Comparison of ENCODE assay signal across 8 cellular contexts in genomic region chr14:22836301-22837058, GRCh38. TPM values are rescaled to one million over a fixed set of nuclear protein-coding genes. Genes with fewer than 3 reads are reported as not detected.
DNase-seq lines count a peak whose midpoint lies in the region; ATAC-seq and TF ChIP-seq lines count a peak whose summit lies in the region.

MMP14 (plus strand) TSS chr14:22836585; CDS start chr14:22836818, 233 bp downstream.

- no peak within 1 kb of the TSS for H2AFZ ChIP-seq in neural cell (ENCODE audit: low read depth, low read length)

- H3K4me2 ChIP-seq in neural cell (ENCODE audit: low read length) = no peak within 1 kb of the TSS

- no peaks in the 10 kb centered on the region for H3K79me2 ChIP-seq in neural cell (replicated peaks; ENCODE audit: insufficient read depth, low read length)

- peaks cover 14% of the 10 kb centered on the region for H3K27me3 Mint-ChIP-seq in activated T-cell treated with anti-CD3 and anti-CD28 coated beads, Interleukin-2, amount 50 U/mL, for 4 hours (ENCODE audit: low read depth)
- peaks cover 13% of the 10 kb centered on the region for H3K27me3 Mint-ChIP-seq in activated T-helper 1 cell treated with anti-CD3 and anti-CD28 coated beads, Interleukin-12 subunit alpha, Interleukin-12 subunit beta, Interleukin-2, Interleukin-4 antibody, amounts not matched to agents 30 ng/mL and 10 ng/mL and 1 ng/mL, durations not matched to agents 14 hours and 24 hours and 36 hours (ENCODE audit: insufficient read depth)

- TF ChIP-seq RAD21 in neural cell (conservative IDR thresholded peaks at IDR 0.05) = peak; percentile 26

- peaks cover 11% of the 10 kb centered on the region for H3K4me1 ChIP-seq in foreskin keratinocyte

- peak within 1 kb of the TSS; percentile 86 for H3K27ac ChIP-seq in foreskin keratinocyte
- H3K27ac ChIP-seq in neural cell (ENCODE audit: low read length) = no peak within 1 kb of the TSS

- TF ChIP-seq EP300 in neural cell (conservative IDR thresholded peaks at IDR 0.05; ENCODE audit: poor library complexity, severe bottlenecking) = no peak

- H3K4me3 Mint-ChIP-seq in activated T-cell treated with anti-CD3 and anti-CD28 coated beads, Interleukin-2, amount 50 U/mL, for 4 hours = peak within 1 kb of the TSS; percentile 81
- H3K4me3 Mint-ChIP-seq in activated T-helper 1 cell treated with anti-CD3 and anti-CD28 coated beads, Interleukin-12 subunit alpha, Interleukin-12 subunit beta, Interleukin-2, Interleukin-4 antibody, amounts not matched to agents 30 ng/mL and 10 ng/mL and 1 ng/mL, durations not matched to agents 14 hours and 24 hours and 36 hours = peak within 1 kb of the TSS; percentile 72

- no peaks in the 10 kb centered on the region for H3F3A ChIP-seq in neural cell (ENCODE audit: insufficient read depth, low read length, poor library complexity, severe bottlenecking)

- H3K36me3 ChIP-seq in neural cell (ENCODE audit: insufficient read depth, low read length) = peaks cover 5% of the 10 kb centered on the region

- peak in 1 of 2 donors; percentile 24 for ATAC-seq in activated T-cell treated with anti-CD3 and anti-CD28 coated beads, Interleukin-2, amount 50 U/mL, for 4 hours
- ATAC-seq in foreskin keratinocyte (no peak), GM21423 (IDR thresholded peaks at IDR 0.05; ENCODE audit: unreplicated experiment) (no peak), GM21529 (IDR thresholded peaks at IDR 0.05; ENCODE audit: unreplicated experiment) (no peak)

- intact Hi-C loops in activated T-helper 1 cell treated with anti-CD3 and anti-CD28 coated beads, Interleukin-12 subunit alpha, Interleukin-12 subunit beta, Interleukin-2, Interleukin-4 antibody, amounts not matched to agents 30 ng/mL and 10 ng/mL and 1 ng/mL, durations not matched to agents 14 hours and 24 hours and 36 hours (cut with micrococcal nuclease) = no loop called here

- H3K36me3 Mint-ChIP-seq in activated T-cell treated with anti-CD3 and anti-CD28 coated beads, Interleukin-2, amount 50 U/mL, for 4 hours (ENCODE audit: insufficient read depth) = peaks cover 9% of the 10 kb centered on the region
- peaks cover 24% of the 10 kb centered on the region for H3K36me3 Mint-ChIP-seq in activated T-helper 1 cell treated with anti-CD3 and anti-CD28 coated beads, Interleukin-12 subunit alpha, Interleukin-12 subunit beta, Interleukin-2, Interleukin-4 antibody, amounts not matched to agents 30 ng/mL and 10 ng/mL and 1 ng/mL, durations not matched to agents 14 hours and 24 hours and 36 hours (ENCODE audit: low read depth)

- H4K20me1 ChIP-seq in neural cell (ENCODE audit: insufficient read depth) = no peaks in the 10 kb centered on the region

- H3K9ac ChIP-seq in neural cell (ENCODE audit: low read length) = no peak within 1 kb of the TSS

- H3K4me1 Mint-ChIP-seq in activated T-cell treated with anti-CD3 and anti-CD28 coated beads, Interleukin-2, amount 50 U/mL, for 4 hours (ENCODE audit: low read depth) = peaks cover 14% of the 10 kb centered on the region
- peaks cover 12% of the 10 kb centered on the region for H3K4me1 Mint-ChIP-seq in activated T-helper 1 cell treated with anti-CD3 and anti-CD28 coated beads, Interleukin-12 subunit alpha, Interleukin-12 subunit beta, Interleukin-2, Interleukin-4 antibody, amounts not matched to agents 30 ng/mL and 10 ng/mL and 1 ng/mL, durations not matched to agents 14 hours and 24 hours and 36 hours (ENCODE audit: low read depth)

- H3K9me3 Mint-ChIP-seq in activated T-cell treated with anti-CD3 and anti-CD28 coated beads, Interleukin-2, amount 50 U/mL, for 4 hours = no peaks in the 10 kb centered on the region
- no peaks in the 10 kb centered on the region for H3K9me3 Mint-ChIP-seq in activated T-helper 1 cell treated with anti-CD3 and anti-CD28 coated beads, Interleukin-12 subunit alpha, Interleukin-12 subunit beta, Interleukin-2, Interleukin-4 antibody, amounts not matched to agents 30 ng/mL and 10 ng/mL and 1 ng/mL, durations not matched to agents 14 hours and 24 hours and 36 hours

- no peaks in the 10 kb centered on the region for H3K9me2 ChIP-seq in neural cell (ENCODE audit: insufficient read depth, low read length)

- TF ChIP-seq CTCF in foreskin keratinocyte (conservative IDR thresholded peaks at IDR 0.05) (peak; percentile 54), neural cell (IDR thresholded peaks at IDR 0.05; ENCODE audit: poor library complexity, severe bottlenecking) (peak; percentile 25)

- H3K9me3 ChIP-seq in neural cell (ENCODE audit: low read length) = no peaks in the 10 kb centered on the region

- no peak within 1 kb of the TSS for H3K4me3 ChIP-seq in neural cell (ENCODE audit: low read length)

- H3K27ac Mint-ChIP-seq in activated T-helper 1 cell treated with anti-CD3 and anti-CD28 coated beads, Interleukin-12 subunit alpha, Interleukin-12 subunit beta, Interleukin-2, Interleukin-4 antibody, amounts not matched to agents 30 ng/mL and 10 ng/mL and 1 ng/mL, durations not matched to agents 14 hours and 24 hours and 36 hours = no peak within 1 kb of the TSS

- H3K27me3 ChIP-seq in foreskin keratinocyte (no peaks in the 10 kb centered on the region), neural cell (ENCODE audit: insufficient read depth, low read depth, low read length) (peaks cover 37% of the 10 kb centered on the region)

- no peak for DNase-seq in activated T-cell treated with anti-CD3 and anti-CD28 coated beads, Interleukin-2, amount 50 U/mL, for 4 hours
- no peak for DNase-seq in activated T-cell treated with anti-CD3 and anti-CD28 coated beads for 4 hours
- DNase-seq in activated T-helper 1 cell treated with anti-CD3 and anti-CD28 coated beads, Interleukin-12 subunit alpha, Interleukin-12 subunit beta, Interleukin-2, Interleukin-4 antibody, amounts not matched to agents 30 ng/mL and 10 ng/mL and 1 ng/mL, durations not matched to agents 14 hours and 24 hours and 36 hours (ENCODE audit: low spot score) = no peak
- DNase-seq in foreskin keratinocyte = peak; percentile 45 to 60
- DNase-seq in NCI-H1092 treated with DMSO at 0.1 percent for 48 hours (lab: John Stamatoyannopoulos, UW) = no peak

TF ChIP-seq in neural cell, 6 proteins besides CTCF, POLR2A, EP300 and RAD21:
- no peak for TF ChIP-seq TAF1 (IDR thresholded peaks at IDR 0.05; ENCODE audit: low read depth)
- TF ChIP-seq SMC3 (conservative IDR thresholded peaks at IDR 0.05; ENCODE audit: poor library complexity) = peak; percentile 40
- TF ChIP-seq MXI1 (conservative IDR thresholded peaks at IDR 0.05; ENCODE audit: poor library complexity, severe bottlenecking) = no peak

RNA-seq across cellular contexts. Expression of gene MMP14, which starts in this region (rescaled TPM):
- total RNA-seq in activated T-cell treated with anti-CD3 and anti-CD28 coated beads, Interleukin-2, amount 50 U/mL, for 4 hours = 1 to 10 TPM in 2 of 3 donors, under 1 TPM in 1; 0.76 to 1.6 (median 1.2) TPM
- 1.5 and 2.6 TPM in 2 replicates for total RNA-seq in activated T-helper 1 cell treated with anti-CD3 and anti-CD28 coated beads, Interleukin-12 subunit alpha, Interleukin-12 subunit beta, Interleukin-2, Interleukin-4 antibody, amounts not matched to agents 30 ng/mL and 10 ng/mL and 1 ng/mL, durations not matched to agents 14 hours and 24 hours and 36 hours
- 234 and 241 TPM in 2 replicates for total RNA-seq in foreskin keratinocyte
- polyA plus RNA-seq in foreskin keratinocyte = 148 and 159 TPM in 2 replicates
- polyA plus RNA-seq in neural cell = 0.30 and 1.5 TPM in 2 replicates
- polyA minus RNA-seq in neural cell = 0.69 and 0.97 TPM in 2 replicates

Comparison
In these comparisons a context has a peak if more than half of its experiments do, and no peak if none do; other contexts are left out.
1. RNA of gene MMP14 (total RNA-seq): 234 to 241 TPM in foreskin keratinocyte; 1.5 to 2.6 TPM in activated T-helper 1 cell treated with anti-CD3 and anti-CD28 coated beads, Interleukin-12 subunit alpha, Interleukin-12 subunit beta, Interleukin-2, Interleukin-4 antibody, amounts not matched to agents 30 ng/mL and 10 ng/mL and 1 ng/mL, durations not matched to agents 14 hours and 24 hours and 36 hours and 0.76 to 1.6 TPM in activated T-cell treated with anti-CD3 and anti-CD28 coated beads, Interleukin-2, amount 50 U/mL, for 4 hours; every median in the first group is over 10 times any median in the second.
2. RNA of gene MMP14 (polyA plus RNA-seq): 148 to 159 TPM in foreskin keratinocyte; 0.30 to 1.5 TPM in neural cell; every median in the first group is over 10 times any median in the second.
3. DNase-seq: peak in foreskin keratinocyte (2 of 2); none in activated T-cell treated with anti-CD3 and anti-CD28 coated beads, Interleukin-2, amount 50 U/mL, for 4 hours (single experiment), activated T-cell treated with anti-CD3 and anti-CD28 coated beads for 4 hours (single experiment), activated T-helper 1 cell treated with anti-CD3 and anti-CD28 coated beads, Interleukin-12 subunit alpha, Interleukin-12 subunit beta, Interleukin-2, Interleukin-4 antibody, amounts not matched to agents 30 ng/mL and 10 ng/mL and 1 ng/mL, durations not matched to agents 14 hours and 24 hours and 36 hours (single experiment) and NCI-H1092 treated with DMSO at 0.1 percent for 48 hours (single experiment).